10 cellular contexts compared by ENCODE assay signal in the genomic region with DNA sequence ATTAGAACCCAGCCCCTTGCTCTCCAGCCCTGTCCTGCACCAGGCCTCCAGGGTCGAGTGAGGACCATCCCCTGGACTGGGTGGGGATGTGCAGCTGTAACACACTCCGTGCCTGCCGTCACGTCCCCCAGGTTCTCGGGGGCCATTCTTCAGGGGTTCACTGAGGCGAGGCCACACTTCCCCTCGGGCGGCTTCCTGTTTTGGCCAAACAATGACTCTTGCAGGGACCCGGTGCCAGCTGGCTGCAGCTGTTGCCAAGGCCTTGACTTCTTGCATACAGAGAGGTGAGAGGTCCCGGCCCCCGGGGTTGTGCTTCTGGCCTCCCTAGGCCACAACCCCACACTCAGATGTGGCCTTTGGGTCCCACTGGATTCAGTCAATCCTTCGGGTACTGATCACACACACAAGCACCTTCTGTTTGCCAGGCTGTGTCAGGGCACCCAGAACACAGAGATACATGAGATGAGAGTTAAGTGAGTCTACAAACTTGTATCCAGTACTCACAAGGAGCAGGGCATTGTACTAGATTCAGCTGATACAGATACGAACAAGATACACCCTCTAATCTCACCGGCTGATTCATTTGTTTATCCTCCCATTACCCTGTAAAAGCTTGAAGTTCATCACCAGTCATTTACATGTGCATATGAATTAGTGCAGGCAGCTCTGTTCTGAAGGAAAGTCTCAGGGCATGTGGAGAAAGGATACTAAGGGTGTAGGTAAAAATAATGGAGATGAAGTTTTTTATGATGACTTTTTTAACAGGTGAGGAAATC. TPM values are rescaled to one million over a fixed set of nuclear protein-coding genes. Genes with fewer than 3 reads are reported as not detected.
A peak's percentile ranks its signal among the peaks of the same experiment; 100 is the strongest.
DNase-seq lines count a peak whose midpoint lies in the region; ATAC-seq and TF ChIP-seq lines count a peak whose summit lies in the region.
"Had no signal": no experiment of that assay in that cellular context is flagged by ENCODE, and none has a peak within 500 bp of the region (broad histone marks: within the 10 kb centered on the region; RNA-seq: fewer than 3 reads in every experiment).

No MANE protein-coding gene starts in this region.

- H3K4me3 ChIP-seq in GM12865 (ENCODE audit: low read depth, low read length) = no peak overlapping the region
- no peak overlapping the region for H3K4me3 ChIP-seq in heart right ventricle
- H3K4me3 ChIP-seq: prostate gland, SJSA1 had no signal

- H3K27ac Mint-ChIP-seq in T-helper 2 cell treated with Interferon-gamma antibody and Interleukin-4, amounts not matched to agents 5 μg/mL and 100 μg/mL, for 36 hours = no peak overlapping the region
- H3K27ac Mint-ChIP-seq in progenitor cell of endocrine pancreas = no peak overlapping the region

- H3K9me3 Mint-ChIP-seq in T-helper 2 cell treated with Interferon-gamma antibody and Interleukin-4, amounts not matched to agents 5 μg/mL and 100 μg/mL, for 36 hours = no peaks in the 10 kb centered on the region
- H3K9me3 Mint-ChIP-seq in progenitor cell of endocrine pancreas (ENCODE audit: low read depth) = no peaks in the 10 kb centered on the region

- H3K36me3 Mint-ChIP-seq in T-helper 2 cell treated with Interferon-gamma antibody and Interleukin-4, amounts not matched to agents 5 μg/mL and 100 μg/mL, for 36 hours (ENCODE audit: low read depth) = no peaks in the 10 kb centered on the region
- no peaks in the 10 kb centered on the region for H3K36me3 Mint-ChIP-seq in progenitor cell of endocrine pancreas (ENCODE audit: insufficient read depth)

- no peak for TF ChIP-seq CTCF in GM12865 (IDR thresholded peaks at IDR 0.05; ENCODE audit: insufficient read depth, low read depth, low read length, missing control alignments)
- TF ChIP-seq CTCF in heart right ventricle (IDR thresholded peaks at IDR 0.05) = no peak
- TF ChIP-seq CTCF in progenitor cell of endocrine pancreas (IDR thresholded peaks at IDR 0.05; ENCODE audit: unreplicated experiment) = no peak

- intact Hi-C loops in heart right ventricle (cut with DNase I) = loop anchor here in 1 of 10 donors (5.0 kb wide), 1 partner anchor 40 kb away; no protein-coding TSS in a partner anchor

- H3K27me3 ChIP-seq in heart right ventricle = no peaks in the 10 kb centered on the region
- H3K27me3 ChIP-seq: SJSA1 had no signal

- DNase-seq in GM12865 (ENCODE audit: low read depth) = peak; percentile 88
- DNase-seq in heart right ventricle = peak; percentile 76 to 83
- DNase-seq in AG08395 (ENCODE audit: low spot score) = no peak
- no peak for DNase-seq in T-helper 2 cell treated with Interferon-gamma antibody and Interleukin-4, amounts not matched to agents 5 μg/mL and 100 μg/mL, for 36 hours (ENCODE audit: low spot score)
- DNase-seq in progenitor cell of endocrine pancreas (ENCODE audit: low spot score, unreplicated experiment) = no peak
- DNase-seq in NCI-H2227 treated with DMSO at 0.1 percent for 48 hours (lab: John Stamatoyannopoulos, UW) = no peak

- H3K27me3 Mint-ChIP-seq in T-helper 2 cell treated with Interferon-gamma antibody and Interleukin-4, amounts not matched to agents 5 μg/mL and 100 μg/mL, for 36 hours (ENCODE audit: low read depth) = peaks cover 2% of the 10 kb centered on the region
- H3K27me3 Mint-ChIP-seq in progenitor cell of endocrine pancreas = peaks cover 10% of the 10 kb centered on the region

- H3K9me3 ChIP-seq in heart right ventricle = no peaks in the 10 kb centered on the region
- H3K9me3 ChIP-seq: prostate gland, SJSA1 had no signal

- peaks cover 4 to 46% (median 28%) of the 10 kb centered on the region in 9 donors for H3K4me1 ChIP-seq in heart right ventricle
- H3K4me1 ChIP-seq: prostate gland, SJSA1 had no signal

- peaks cover 9% of the 10 kb centered on the region for H3K4me1 Mint-ChIP-seq in T-helper 2 cell treated with Interferon-gamma antibody and Interleukin-4, amounts not matched to agents 5 μg/mL and 100 μg/mL, for 36 hours (ENCODE audit: low read depth)
- peaks cover 4% of the 10 kb centered on the region for H3K4me1 Mint-ChIP-seq in progenitor cell of endocrine pancreas (ENCODE audit: low read depth)

- WGBS in heart right ventricle, 2 donors = 47 to 57% methylated on average over 14 of the region's 14 CpGs

- ATAC-seq in GM21381 (IDR thresholded peaks at IDR 0.05; ENCODE audit: unreplicated experiment) = peak; percentile 92
- peak; percentile 51 for ATAC-seq in HG03521 (IDR thresholded peaks at IDR 0.05; ENCODE audit: unreplicated experiment)
- ATAC-seq in heart right ventricle = peak; percentile 64 to 87 (median 78)

- peak overlapping the region; percentile 36 to 80 (median 64) for H3K27ac ChIP-seq in heart right ventricle
- H3K27ac ChIP-seq: prostate gland, SJSA1 had no signal

- H3K36me3 ChIP-seq in heart right ventricle = no peaks in the 10 kb centered on the region
- H3K36me3 ChIP-seq: prostate gland, SJSA1 had no signal

- no peak overlapping the region for H3K4me3 Mint-ChIP-seq in T-helper 2 cell treated with Interferon-gamma antibody and Interleukin-4, amounts not matched to agents 5 μg/mL and 100 μg/mL, for 36 hours
- H3K4me3 Mint-ChIP-seq in progenitor cell of endocrine pancreas (ENCODE audit: low read depth) = no peak overlapping the region

RNA-seq across cellular contexts. Expression of gene LRRC32, which starts 32.9 kb away (rescaled TPM):
- total RNA-seq in heart right ventricle (10 to 100 TPM; 16.7 to 61.3 (median 31.5) TPM), progenitor cell of endocrine pancreas (0.14 and 0.27 TPM in 2 replicates)
- 100 to 1,000 TPM in 1 of 2 donors, 10 to 100 TPM in 1; 62.4 to 215 TPM for polyA plus RNA-seq in heart right ventricle

Comparison
In these comparisons a context has a peak if more than half of its experiments do, and no peak if none do; other contexts are left out.
1. DNase-seq: peak in GM12865 (single experiment) and heart right ventricle (2 of 2); none in AG08395 (single experiment), T-helper 2 cell treated with Interferon-gamma antibody and Interleukin-4, amounts not matched to agents 5 μg/mL and 100 μg/mL, for 36 hours (single experiment), progenitor cell of endocrine pancreas (single experiment) and NCI-H2227 treated with DMSO at 0.1 percent for 48 hours (single experiment).
2. RNA of gene LRRC32, which starts 32.9 kb away (total RNA-seq): 16.7 to 61.3 TPM in heart right ventricle; 0.14 to 0.27 TPM in progenitor cell of endocrine pancreas; every median in the first group is over 10 times any median in the second.
3. Peak in every context shown above with its lines, with median percentiles within 50 percentile points of each other: ATAC-seq.